ENCODE assay signal across 1 cellular context in the genomic region with DNA sequence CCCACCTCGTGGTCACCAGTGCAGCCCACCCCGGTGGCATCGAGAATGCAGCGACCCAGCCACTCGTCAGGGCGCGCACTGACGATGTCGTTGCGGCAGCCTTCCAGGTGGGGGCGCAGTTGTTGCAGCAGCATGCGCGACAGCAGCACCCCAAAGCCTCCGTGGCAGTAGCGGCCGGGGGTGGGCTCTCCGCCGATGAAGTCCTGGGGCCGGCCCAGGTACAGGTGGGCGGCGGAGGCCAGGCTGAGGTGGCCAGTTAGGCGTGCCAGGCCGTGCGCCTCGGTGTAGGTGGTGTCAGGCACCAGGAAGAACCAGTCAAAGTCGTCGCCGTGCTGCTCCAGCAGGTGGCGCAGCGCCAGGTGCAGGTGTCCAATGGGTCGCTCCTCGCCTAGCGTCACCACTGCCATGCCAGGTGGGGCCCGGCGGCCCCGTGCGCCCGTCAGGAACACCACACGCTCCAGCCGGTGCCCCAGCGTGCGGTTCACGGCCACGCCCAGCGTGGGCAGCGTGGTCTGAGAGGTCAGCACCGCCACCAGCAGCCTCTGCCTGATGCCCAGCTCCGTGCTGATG.
TF ChIP-seq lines count a peak whose summit lies in the region.

No MANE protein-coding gene starts in this region.

TF ChIP-seq in HEK293, 187 proteins besides CTCF, POLR2A, EP300 and RAD21 (continued from another document and continues in another):
- TF ChIP-seq, protein P1, sequence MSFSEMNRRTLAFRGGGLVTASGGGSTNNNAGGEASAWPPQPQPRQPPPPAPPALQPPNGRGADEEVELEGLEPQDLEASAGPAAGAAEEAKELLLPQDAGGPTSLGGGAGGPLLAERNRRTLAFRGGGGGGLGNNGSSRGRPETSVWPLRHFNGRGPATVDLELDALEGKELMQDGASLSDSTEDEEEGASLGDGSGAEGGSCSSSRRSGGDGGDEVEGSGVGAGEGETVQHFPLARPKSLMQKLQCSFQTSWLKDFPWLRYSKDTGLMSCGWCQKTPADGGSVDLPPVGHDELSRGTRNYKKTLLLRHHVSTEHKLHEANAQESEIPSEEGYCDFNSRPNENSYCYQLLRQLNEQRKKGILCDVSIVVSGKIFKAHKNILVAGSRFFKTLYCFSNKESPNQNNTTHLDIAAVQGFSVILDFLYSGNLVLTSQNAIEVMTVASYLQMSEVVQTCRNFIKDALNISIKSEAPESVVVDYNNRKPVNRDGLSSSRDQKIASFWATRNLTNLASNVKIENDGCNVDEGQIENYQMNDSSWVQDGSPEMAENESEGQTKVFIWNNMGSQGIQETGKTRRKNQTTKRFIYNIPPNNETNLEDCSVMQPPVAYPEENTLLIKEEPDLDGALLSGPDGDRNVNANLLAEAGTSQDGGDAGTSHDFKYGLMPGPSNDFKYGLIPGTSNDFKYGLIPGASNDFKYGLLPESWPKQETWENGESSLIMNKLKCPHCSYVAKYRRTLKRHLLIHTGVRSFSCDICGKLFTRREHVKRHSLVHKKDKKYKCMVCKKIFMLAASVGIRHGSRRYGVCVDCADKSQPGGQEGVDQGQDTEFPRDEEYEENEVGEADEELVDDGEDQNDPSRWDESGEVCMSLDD (tag by site-specific recombination; IDR thresholded peaks at IDR 0.05): peak; percentile 96
- TF ChIP-seq GLIS1 (tag by site-specific recombination; IDR thresholded peaks at IDR 0.05) (0 out of 2 replicates have a peak, but pooled peaks have one; percentile 29), KLF8 (tag by site-specific recombination; IDR thresholded peaks at IDR 0.05) (no peak; the same call in 1 of the 2 replicates), ZNF501 (tag by site-specific recombination; IDR thresholded peaks at IDR 0.05) (peak; percentile 96), ZNF16 (tag by site-specific recombination; IDR thresholded peaks at IDR 0.05; ENCODE audit: low read depth) (no peak), KLF9 (tag by site-specific recombination; IDR thresholded peaks at IDR 0.05; ENCODE audit: low read depth) (peak; percentile 51; the same call in 1 of the 2 replicates), ZNF221 (tag by site-specific recombination; IDR thresholded peaks at IDR 0.05; ENCODE audit: borderline replicate concordance) (no peak), ZNF48 (tag by site-specific recombination; IDR thresholded peaks at IDR 0.05) (no peak), IKZF3 (tag by site-specific recombination; IDR thresholded peaks at IDR 0.05) (no peak), KLF10 (tag by site-specific recombination; IDR thresholded peaks at IDR 0.05) (no peak), ZNF747 (tag by site-specific recombination; IDR thresholded peaks at IDR 0.05) (no peak), ZNF785 (tag by site-specific recombination; IDR thresholded peaks at IDR 0.05) (no peak), ZNF558 (tag by site-specific recombination; IDR thresholded peaks at IDR 0.05) (no peak), ZFHX2 (tag by site-specific recombination; conservative IDR thresholded peaks at IDR 0.05) (peak; percentile 86), ZNF544 (tag by site-specific recombination; IDR thresholded peaks at IDR 0.05) (no peak), GLIS2 (tag by site-specific recombination; IDR thresholded peaks at IDR 0.05) (peak; percentile 61; the same call in 1 of the 2 replicates), ZBTB21 (tag by site-specific recombination; IDR thresholded peaks at IDR 0.05) (no peak), ZNF423 (tag by site-specific recombination; IDR thresholded peaks at IDR 0.05) (no peak), ZNF350 (tag by site-specific recombination; IDR thresholded peaks at IDR 0.05) (no peak), ZBTB17 (tag by site-specific recombination; IDR thresholded peaks at IDR 0.05) (peak; percentile 82), SP7 (tag by site-specific recombination; IDR thresholded peaks at IDR 0.05) (peak; percentile 78), ZNF777 (tag by site-specific recombination; IDR thresholded peaks at IDR 0.05; ENCODE audit: borderline replicate concordance) (no peak), ZNF223 (tag by site-specific recombination; IDR thresholded peaks at IDR 0.05) (no peak), ZNF311 (tag by site-specific recombination; IDR thresholded peaks at IDR 0.05; ENCODE audit: borderline replicate concordance) (no peak), ZBTB7A (tag by site-specific recombination; IDR thresholded peaks at IDR 0.05; ENCODE audit: low read depth) (peak; percentile 73), ZXDB (tag by site-specific recombination; IDR thresholded peaks at IDR 0.05) (peak; percentile 99), ZNF324 (tag by site-specific recombination; IDR thresholded peaks at IDR 0.05) (peak; percentile 80), YY2 (tag by site-specific recombination; IDR thresholded peaks at IDR 0.05) (no peak), SCRT2 (tag by site-specific recombination; IDR thresholded peaks at IDR 0.05) (peak; percentile 51; the same call in 1 of the 2 replicates), ZNF2 (tag by site-specific recombination; IDR thresholded peaks at IDR 0.05) (peak; percentile 100), ZNF660 (tag by site-specific recombination; IDR thresholded peaks at IDR 0.05) (no peak), ZNF426 (tag by site-specific recombination; IDR thresholded peaks at IDR 0.05) (no peak), ZNF585B (tag by site-specific recombination; IDR thresholded peaks at IDR 0.05) (no peak), ZNF629 (tag by site-specific recombination; IDR thresholded peaks at IDR 0.05) (peak; percentile 71)
- TF ChIP-seq, protein P2, sequence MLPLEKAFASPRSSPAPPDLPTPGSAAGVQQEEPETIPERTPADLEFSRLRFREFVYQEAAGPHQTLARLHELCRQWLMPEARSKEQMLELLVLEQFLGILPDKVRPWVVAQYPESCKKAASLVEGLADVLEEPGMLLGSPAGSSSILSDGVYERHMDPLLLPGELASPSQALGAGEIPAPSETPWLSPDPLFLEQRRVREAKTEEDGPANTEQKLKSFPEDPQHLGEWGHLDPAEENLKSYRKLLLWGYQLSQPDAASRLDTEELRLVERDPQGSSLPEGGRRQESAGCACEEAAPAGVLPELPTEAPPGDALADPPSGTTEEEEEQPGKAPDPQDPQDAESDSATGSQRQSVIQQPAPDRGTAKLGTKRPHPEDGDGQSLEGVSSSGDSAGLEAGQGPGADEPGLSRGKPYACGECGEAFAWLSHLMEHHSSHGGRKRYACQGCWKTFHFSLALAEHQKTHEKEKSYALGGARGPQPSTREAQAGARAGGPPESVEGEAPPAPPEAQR (tag by site-specific recombination; IDR thresholded peaks at IDR 0.05): no peak
- TF ChIP-seq, protein P3, sequence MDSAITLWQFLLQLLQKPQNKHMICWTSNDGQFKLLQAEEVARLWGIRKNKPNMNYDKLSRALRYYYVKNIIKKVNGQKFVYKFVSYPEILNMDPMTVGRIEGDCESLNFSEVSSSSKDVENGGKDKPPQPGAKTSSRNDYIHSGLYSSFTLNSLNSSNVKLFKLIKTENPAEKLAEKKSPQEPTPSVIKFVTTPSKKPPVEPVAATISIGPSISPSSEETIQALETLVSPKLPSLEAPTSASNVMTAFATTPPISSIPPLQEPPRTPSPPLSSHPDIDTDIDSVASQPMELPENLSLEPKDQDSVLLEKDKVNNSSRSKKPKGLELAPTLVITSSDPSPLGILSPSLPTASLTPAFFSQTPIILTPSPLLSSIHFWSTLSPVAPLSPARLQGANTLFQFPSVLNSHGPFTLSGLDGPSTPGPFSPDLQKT (IDR thresholded peaks at IDR 0.05; ENCODE audit: borderline replicate concordance, low read depth, low read length): no peak
- TF ChIP-seq, protein P4, sequence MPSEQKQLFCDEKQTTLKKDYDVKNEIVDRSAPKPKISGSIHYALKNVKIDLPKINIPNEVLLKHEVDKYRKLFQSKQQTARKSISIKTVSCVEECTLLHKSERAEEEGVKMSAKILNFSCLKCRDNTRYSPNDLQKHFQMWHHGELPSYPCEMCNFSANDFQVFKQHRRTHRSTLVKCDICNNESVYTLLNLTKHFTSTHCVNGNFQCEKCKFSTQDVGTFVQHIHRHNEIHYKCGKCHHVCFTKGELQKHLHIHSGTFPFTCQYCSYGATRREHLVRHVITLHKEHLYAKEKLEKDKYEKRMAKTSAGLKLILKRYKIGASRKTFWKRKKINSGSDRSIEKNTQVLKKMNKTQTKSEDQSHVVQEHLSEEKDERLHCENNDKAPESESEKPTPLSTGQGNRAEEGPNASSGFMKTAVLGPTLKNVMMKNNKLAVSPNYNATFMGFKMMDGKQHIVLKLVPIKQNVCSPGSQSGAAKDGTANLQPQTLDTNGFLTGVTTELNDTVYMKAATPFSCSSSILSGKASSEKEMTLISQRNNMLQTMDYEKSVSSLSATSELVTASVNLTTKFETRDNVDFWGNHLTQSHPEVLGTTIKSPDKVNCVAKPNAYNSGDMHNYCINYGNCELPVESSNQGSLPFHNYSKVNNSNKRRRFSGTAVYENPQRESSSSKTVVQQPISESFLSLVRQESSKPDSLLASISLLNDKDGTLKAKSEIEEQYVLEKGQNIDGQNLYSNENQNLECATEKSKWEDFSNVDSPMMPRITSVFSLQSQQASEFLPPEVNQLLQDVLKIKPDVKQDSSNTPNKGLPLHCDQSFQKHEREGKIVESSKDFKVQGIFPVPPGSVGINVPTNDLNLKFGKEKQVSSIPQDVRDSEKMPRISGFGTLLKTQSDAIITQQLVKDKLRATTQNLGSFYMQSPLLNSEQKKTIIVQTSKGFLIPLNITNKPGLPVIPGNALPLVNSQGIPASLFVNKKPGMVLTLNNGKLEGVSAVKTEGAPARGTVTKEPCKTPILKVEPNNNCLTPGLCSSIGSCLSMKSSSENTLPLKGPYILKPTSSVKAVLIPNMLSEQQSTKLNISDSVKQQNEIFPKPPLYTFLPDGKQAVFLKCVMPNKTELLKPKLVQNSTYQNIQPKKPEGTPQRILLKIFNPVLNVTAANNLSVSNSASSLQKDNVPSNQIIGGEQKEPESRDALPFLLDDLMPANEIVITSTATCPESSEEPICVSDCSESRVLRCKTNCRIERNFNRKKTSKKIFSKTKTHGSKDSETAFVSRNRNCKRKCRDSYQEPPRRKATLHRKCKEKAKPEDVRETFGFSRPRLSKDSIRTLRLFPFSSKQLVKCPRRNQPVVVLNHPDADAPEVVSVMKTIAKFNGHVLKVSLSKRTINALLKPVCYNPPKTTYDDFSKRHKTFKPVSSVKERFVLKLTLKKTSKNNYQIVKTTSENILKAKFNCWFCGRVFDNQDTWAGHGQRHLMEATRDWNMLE (tag by site-specific recombination; conservative IDR thresholded peaks at IDR 0.05; ENCODE audit: low read depth): no peak
- TF ChIP-seq, protein P5, sequence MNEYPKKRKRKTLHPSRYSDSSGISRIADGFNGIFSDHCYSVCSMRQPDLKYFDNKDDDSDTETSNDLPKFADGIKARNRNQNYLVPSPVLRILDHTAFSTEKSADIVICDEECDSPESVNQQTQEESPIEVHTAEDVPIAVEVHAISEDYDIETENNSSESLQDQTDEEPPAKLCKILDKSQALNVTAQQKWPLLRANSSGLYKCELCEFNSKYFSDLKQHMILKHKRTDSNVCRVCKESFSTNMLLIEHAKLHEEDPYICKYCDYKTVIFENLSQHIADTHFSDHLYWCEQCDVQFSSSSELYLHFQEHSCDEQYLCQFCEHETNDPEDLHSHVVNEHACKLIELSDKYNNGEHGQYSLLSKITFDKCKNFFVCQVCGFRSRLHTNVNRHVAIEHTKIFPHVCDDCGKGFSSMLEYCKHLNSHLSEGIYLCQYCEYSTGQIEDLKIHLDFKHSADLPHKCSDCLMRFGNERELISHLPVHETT (tag by site-specific recombination; IDR thresholded peaks at IDR 0.05): peak; percentile 59; the same call in 1 of the 2 replicates
- TF ChIP-seq, protein P6, sequence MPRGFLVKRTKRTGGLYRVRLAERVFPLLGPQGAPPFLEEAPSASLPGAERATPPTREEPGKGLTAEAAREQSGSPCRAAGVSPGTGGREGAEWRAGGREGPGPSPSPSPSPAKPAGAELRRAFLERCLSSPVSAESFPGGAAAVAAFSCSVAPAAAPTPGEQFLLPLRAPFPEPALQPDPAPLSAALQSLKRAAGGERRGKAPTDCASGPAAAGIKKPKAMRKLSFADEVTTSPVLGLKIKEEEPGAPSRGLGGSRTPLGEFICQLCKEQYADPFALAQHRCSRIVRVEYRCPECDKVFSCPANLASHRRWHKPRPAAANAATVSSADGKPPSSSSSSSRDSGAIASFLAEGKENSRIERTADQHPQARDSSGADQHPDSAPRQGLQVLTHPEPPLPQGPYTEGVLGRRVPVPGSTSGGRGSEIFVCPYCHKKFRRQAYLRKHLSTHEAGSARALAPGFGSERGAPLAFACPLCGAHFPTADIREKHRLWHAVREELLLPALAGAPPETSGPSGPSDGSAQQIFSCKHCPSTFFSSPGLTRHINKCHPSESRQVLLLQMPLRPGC (tag by site-specific recombination; IDR thresholded peaks at IDR 0.05): no peak
- TF ChIP-seq, protein P7, sequence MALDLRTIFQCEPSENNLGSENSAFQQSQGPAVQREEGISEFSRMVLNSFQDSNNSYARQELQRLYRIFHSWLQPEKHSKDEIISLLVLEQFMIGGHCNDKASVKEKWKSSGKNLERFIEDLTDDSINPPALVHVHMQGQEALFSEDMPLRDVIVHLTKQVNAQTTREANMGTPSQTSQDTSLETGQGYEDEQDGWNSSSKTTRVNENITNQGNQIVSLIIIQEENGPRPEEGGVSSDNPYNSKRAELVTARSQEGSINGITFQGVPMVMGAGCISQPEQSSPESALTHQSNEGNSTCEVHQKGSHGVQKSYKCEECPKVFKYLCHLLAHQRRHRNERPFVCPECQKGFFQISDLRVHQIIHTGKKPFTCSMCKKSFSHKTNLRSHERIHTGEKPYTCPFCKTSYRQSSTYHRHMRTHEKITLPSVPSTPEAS (tag by site-specific recombination; IDR thresholded peaks at IDR 0.05): no peak
- TF ChIP-seq, protein P8, sequence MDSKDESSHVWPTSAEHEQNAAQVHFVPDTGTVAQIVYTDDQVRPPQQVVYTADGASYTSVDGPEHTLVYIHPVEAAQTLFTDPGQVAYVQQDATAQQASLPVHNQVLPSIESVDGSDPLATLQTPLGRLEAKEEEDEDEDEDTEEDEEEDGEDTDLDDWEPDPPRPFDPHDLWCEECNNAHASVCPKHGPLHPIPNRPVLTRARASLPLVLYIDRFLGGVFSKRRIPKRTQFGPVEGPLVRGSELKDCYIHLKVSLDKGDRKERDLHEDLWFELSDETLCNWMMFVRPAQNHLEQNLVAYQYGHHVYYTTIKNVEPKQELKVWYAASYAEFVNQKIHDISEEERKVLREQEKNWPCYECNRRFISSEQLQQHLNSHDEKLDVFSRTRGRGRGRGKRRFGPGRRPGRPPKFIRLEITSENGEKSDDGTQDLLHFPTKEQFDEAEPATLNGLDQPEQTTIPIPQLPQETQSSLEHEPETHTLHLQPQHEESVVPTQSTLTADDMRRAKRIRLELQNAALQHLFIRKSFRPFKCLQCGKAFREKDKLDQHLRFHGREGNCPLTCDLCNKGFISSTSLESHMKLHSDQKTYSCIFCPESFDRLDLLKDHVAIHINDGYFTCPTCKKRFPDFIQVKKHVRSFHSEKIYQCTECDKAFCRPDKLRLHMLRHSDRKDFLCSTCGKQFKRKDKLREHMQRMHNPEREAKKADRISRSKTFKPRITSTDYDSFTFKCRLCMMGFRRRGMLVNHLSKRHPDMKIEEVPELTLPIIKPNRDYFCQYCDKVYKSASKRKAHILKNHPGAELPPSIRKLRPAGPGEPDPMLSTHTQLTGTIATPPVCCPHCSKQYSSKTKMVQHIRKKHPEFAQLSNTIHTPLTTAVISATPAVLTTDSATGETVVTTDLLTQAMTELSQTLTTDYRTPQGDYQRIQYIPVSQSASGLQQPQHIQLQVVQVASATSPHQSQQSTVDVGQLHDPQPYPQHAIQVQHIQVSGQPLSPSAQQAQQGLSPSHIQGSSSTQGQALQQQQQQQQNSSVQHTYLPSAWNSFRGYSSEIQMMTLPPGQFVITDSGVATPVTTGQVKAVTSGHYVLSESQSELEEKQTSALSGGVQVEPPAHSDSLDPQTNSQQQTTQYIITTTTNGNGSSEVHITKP (tag by site-specific recombination; IDR thresholded peaks at IDR 0.05): peak; percentile 84
